ENCODE assay signal across 9 cellular contexts in genomic region chr5:90529939-90530677, GRCh38. TPM values are rescaled to one million over a fixed set of nuclear protein-coding genes. Genes with fewer than 3 reads are reported as not detected.
DNase-seq lines count a peak whose midpoint lies in the region; ATAC-seq, FAIRE-seq and TF ChIP-seq lines count a peak whose summit lies in the region.
"Had no signal": no experiment of that assay in that cellular context is flagged by ENCODE, and none has a peak within 500 bp of the region (broad histone marks: within the 10 kb centered on the region; RNA-seq: fewer than 3 reads in every experiment).

No MANE protein-coding gene starts in this region.

- H3K27ac ChIP-seq in H1 (ENCODE audit: low read depth, low read length): peak overlapping the region; percentile 72; the same call in 1 of the 2 replicates
- H3K27ac ChIP-seq in mesendoderm (ENCODE audit: low read depth, low read length): peak overlapping the region; percentile 51

- peak overlapping the region; percentile 45 for H4K91ac ChIP-seq in H1 (replicated peaks; ENCODE audit: insufficient read length, low read length)

- H3K4me2 ChIP-seq in H1 (ENCODE audit: insufficient read depth in 1 of 2, low read depth in 2 of 2, low read length in 2 of 2): peak overlapping the region; percentile 97 to 100
- H3K4me2 ChIP-seq in mesendoderm (ENCODE audit: low read length): peak overlapping the region; percentile 85

- H2BK15ac ChIP-seq in H1 (ENCODE audit: low read length) (0 out of 2 replicates have a peak overlapping the region, but pooled peaks have one; percentile 67), mesendoderm (replicated peaks; ENCODE audit: low read depth) (no peak overlapping the region)

- H4K5ac ChIP-seq in H1 (ENCODE audit: insufficient read length, low read depth, low read length) (peak overlapping the region; percentile 94), mesendoderm (ENCODE audit: low read length) (no peak overlapping the region)

- H2AK5ac ChIP-seq in H1 (ENCODE audit: low read depth, low read length) (no peak overlapping the region), mesendoderm (ENCODE audit: low read length) (no peak overlapping the region)

- H3K9ac ChIP-seq in H1 (replicated peaks in 1 of 4; ENCODE audit: extremely low read depth in 1 of 4, low read depth in 3 of 4, low read length in 3 of 4) (peak overlapping the region in 3 of 4 experiments; percentile 43 to 70 (median 64); a peak in 6 of 7 replicates), mesendoderm (ENCODE audit: low read length) (peak overlapping the region; percentile 97)

- ATAC-seq in GM18861 (IDR thresholded peaks at IDR 0.05; ENCODE audit: unreplicated experiment): peak; percentile 40
- peak; percentile 42 for ATAC-seq in HG03097 (IDR thresholded peaks at IDR 0.05; ENCODE audit: low FRiP score, unreplicated experiment)

- H2BK120ac ChIP-seq in H1 (replicated peaks; ENCODE audit: low read depth, low read length) (no peak overlapping the region), mesendoderm (ENCODE audit: low read depth, low read length) (no peak overlapping the region)

- peak; percentile 78 for DNase-seq in AG20443 (ENCODE audit: low spot score)
- peak; percentile 59 for DNase-seq in NCI-H2227 treated with DMSO at 0.1 percent for 48 hours (lab: John Stamatoyannopoulos, UW)
- DNase-seq in activated CD4-positive, alpha-beta T cell treated with anti-CD3 and anti-CD28 coated beads for 48 hours: peak; percentile 65
- no peak for DNase-seq in H1 (ENCODE audit: low read depth in 1 of 2, low spot score in 2 of 2)
- DNase-seq in mesendoderm: peak; percentile 89
- peak; percentile 23 to 24 for DNase-seq in stimulated activated CD8-positive, alpha-beta memory T cell treated with anti-CD3 and anti-CD28 coated beads, Interleukin-2, amount 100 ng/mL, for 1 hour (ENCODE audit: low read depth in 2 of 2)

- H3K18ac ChIP-seq in H1 (ENCODE audit: extremely low read depth, low read length) (peak overlapping the region; percentile 93), mesendoderm (ENCODE audit: low read length) (peak overlapping the region; percentile 29)

- H4K20me1 ChIP-seq in H1 (replicated peaks in 1 of 2; ENCODE audit: control insufficient read depth in 1 of 2, insufficient read depth in 2 of 2, low read length in 2 of 2): no peaks in the 10 kb centered on the region

- H3K23ac ChIP-seq in H1 (ENCODE audit: insufficient read length) (no peak overlapping the region), mesendoderm (ENCODE audit: low read length) (peak overlapping the region; percentile 92)

- no peak for TF ChIP-seq EP300 in H1 (IDR thresholded peaks at IDR 0.05; ENCODE audit: borderline replicate concordance in 1 of 2, low read depth in 2 of 2, low read length in 2 of 2)

- H3K9me3 ChIP-seq in H1 (ENCODE audit: insufficient read depth in 2 of 2, low read depth in 1 of 2, low read length in 1 of 2): no peaks in the 10 kb centered on the region

- H2BK5ac ChIP-seq in H1 (ENCODE audit: low read depth, low read length) (peak overlapping the region; percentile 89), mesendoderm (ENCODE audit: low read length) (peak overlapping the region; percentile 72)

- no peak; a peak in 1 of 3 replicates for TF ChIP-seq POLR2A in H1 (IDR thresholded peaks at IDR 0.05; ENCODE audit: control extremely low read depth in 1 of 2, low read depth in 2 of 2, low read length in 2 of 2)

- H3K79me2 ChIP-seq in H1 (ENCODE audit: control insufficient read depth in 1 of 2, insufficient read depth in 2 of 2, low read length in 2 of 2) (peaks cover 0 to 30% of the 10 kb centered on the region in 2 experiments; a peak in 2 of 4 replicates), mesendoderm (ENCODE audit: control insufficient read depth, insufficient read depth, low read length) (peaks cover 7% of the 10 kb centered on the region)

- H3K4ac ChIP-seq in H1 (replicated peaks; ENCODE audit: insufficient read length, low read depth, low read length): no peak overlapping the region
- H3K4ac ChIP-seq in mesendoderm (ENCODE audit: low read depth, low read length): peak overlapping the region; percentile 63

- CTCF ChIA-PET in H1 (lab: Charles Lee; ENCODE audit: partially characterized antibody): interaction anchor here (0.6 to 3.7 kb wide), 27 partner anchors 9 to 195 kb away, joined by 3 to 10 read pairs (median 5); partner anchors contain the start of gene CETN3

- H2AFZ ChIP-seq in H1 (ENCODE audit: low read length): peak overlapping the region; percentile 100

- peak overlapping the region; percentile 84; the same call in 1 of the 2 replicates for H4K8ac ChIP-seq in H1 (ENCODE audit: extremely low read depth, insufficient read depth, low read length)
- no peak overlapping the region for H4K8ac ChIP-seq in mesendoderm (ENCODE audit: low read depth, low read length)

- H3K79me1 ChIP-seq in H1 (ENCODE audit: low read depth, low read length) (peaks cover 4% of the 10 kb centered on the region), mesendoderm (ENCODE audit: low read length) (no peaks in the 10 kb centered on the region)

- FAIRE-seq in H1 (lab: Jason Lieb, UNC): peak; percentile 36
- FAIRE-seq: endometrium had no signal

- 9% methylated on average over 13 of the region's 13 CpGs; no CpG with 5 or more reads in 1 of the 2 experiments for WGBS in H1 (ENCODE audit: extremely low coverage in 1 of 2, insufficient coverage in 1 of 2, insufficient read length in 1 of 2, insufficient replicate concordance in 2 of 2, low coverage in 1 of 2, low lambda C conversion rate in 2 of 2, missing lambda C conversion rate in 1 of 2), 2 experiments
- WGBS in mesendoderm (ENCODE audit: extremely low coverage, insufficient coverage, low lambda C conversion rate): no CpG with 5 or more reads among the region's 13 CpGs

- peak overlapping the region; percentile 65 for H3K56ac ChIP-seq in H1 (replicated peaks; ENCODE audit: insufficient read length, low read depth, low read length)
- H3K56ac ChIP-seq in mesendoderm (ENCODE audit: low read length): peak overlapping the region; percentile 99

- H3K4me3 ChIP-seq in H1 (ENCODE audit: extremely low read depth in 1 of 4, insufficient read depth in 2 of 4, low read depth in 3 of 4, low read length in 4 of 4) (peak overlapping the region; percentile 56 to 96 (median 90)), mesendoderm (ENCODE audit: low read length) (peak overlapping the region; percentile 89)

- POLR2A ChIA-PET in H1 (lab: Charles Lee; ENCODE audit: partially characterized antibody): interaction anchor here (0.9 to 1.6 kb wide), 2 partner anchors 13 to 120 kb away, joined by 4 read pairs; partner anchors contain the start of gene CETN3

- H3K36me3 ChIP-seq in H1 (ENCODE audit: control insufficient read depth in 2 of 4, insufficient read depth in 4 of 4, low read length in 3 of 4): 0 out of 8 replicates have a peak, but pooled peaks cover 0 to 1% (median 0%) of the 10 kb centered on the region in 4 experiments
- H3K36me3 ChIP-seq in mesendoderm (ENCODE audit: control insufficient read depth, insufficient read depth, low read length): no peaks in the 10 kb centered on the region

- H3K4me1 ChIP-seq in H1 (replicated peaks in 1 of 4; ENCODE audit: control insufficient read depth in 3 of 4, insufficient read depth in 4 of 4, low read length in 3 of 4) (peaks cover 0 to 8% (median 0%) of the 10 kb centered on the region in 4 experiments; a peak in 3 of 7 replicates), mesendoderm (ENCODE audit: control insufficient read depth, low read depth, low read length) (no peaks in the 10 kb centered on the region)

- peaks cover 8% of the 10 kb centered on the region; the same call in 1 of the 2 replicates for H3K23me2 ChIP-seq in H1 (ENCODE audit: low read depth, low read length)

- H3K27me3 ChIP-seq in H1 (replicated peaks in 1 of 4; ENCODE audit: control insufficient read depth in 3 of 4, extremely low read depth in 1 of 4, insufficient read depth in 3 of 4, low read length in 3 of 4): no peaks in the 10 kb centered on the region
- H3K27me3 ChIP-seq in mesendoderm (ENCODE audit: insufficient read depth, low read length, poor library complexity): no peaks in the 10 kb centered on the region

- no peak overlapping the region for H2BK12ac ChIP-seq in H1 (ENCODE audit: low read depth, low read length)

- H2BK20ac ChIP-seq in H1 (ENCODE audit: low read length): no peak overlapping the region

- peak; percentile 81 to 86 for TF ChIP-seq RAD21 in H1 (IDR thresholded peaks at IDR 0.05 in 1 of 2, conservative IDR thresholded peaks at IDR 0.05 in 1 of 2; ENCODE audit: low read depth in 2 of 2, low read length in 2 of 2)

- peak; percentile 67 to 76 (median 70) for TF ChIP-seq CTCF in H1 (IDR thresholded peaks at IDR 0.05; ENCODE audit: control extremely low read depth in 1 of 3, insufficient read depth in 1 of 3, low read depth in 1 of 3, low read length in 3 of 3)

- H3K14ac ChIP-seq in H1 (ENCODE audit: insufficient read length): no peak overlapping the region

RNA-seq across cellular contexts. Expression of gene LYSMD3, which starts 0.7 kb away (rescaled TPM):
- total RNA-seq in H1 (2021; fragmentation: NEBNext Ultra II Directional; extraction: Animal tissue kit (Norgen Biotek cat#: 25700)): 14.9 TPM in 2 replicates
- polyA plus RNA-seq in H1 (2011; rRNA removed): 2.1 and 3.7 TPM in 2 replicates
- 4.7 TPM for polyA plus RNA-seq in H1 (2011; cell fraction: cytosol; rRNA removed)
- polyA plus RNA-seq in H1 (2011; cell fraction: nucleus; rRNA removed): 0.91 TPM
- polyA plus RNA-seq in H1 (2012, experiment 1 of 2): 5.9 to 9.7 TPM (median 7.0 TPM) in 4 replicates
- 0.52 TPM for polyA plus RNA-seq in H1 (2012, experiment 2 of 2)
- polyA plus RNA-seq in H1 (2013, experiment 1 of 2): 8.4 TPM
- 8.6 TPM for polyA plus RNA-seq in H1 (2013, experiment 2 of 2)
- polyA minus RNA-seq in H1 (2011; rRNA and poly(A)+ RNA removed): 5.9 and 7.5 TPM in 2 replicates
- polyA minus RNA-seq in H1 (2011; cell fraction: cytosol; rRNA and poly(A)+ RNA removed): 4.7 TPM
- polyA minus RNA-seq in H1 (2011; cell fraction: nucleus; rRNA and poly(A)+ RNA removed): 9.4 TPM
- polyA plus RNA-seq in mesendoderm (2013, experiment 1 of 2): 9.7 TPM
- polyA plus RNA-seq in mesendoderm (2013, experiment 2 of 2): 9.6 TPM

RNA-seq across cellular contexts. Expression of gene ADGRV1, which starts 28.5 kb away (rescaled TPM):
- total RNA-seq in H1 (2021; fragmentation: NEBNext Ultra II Directional; extraction: Animal tissue kit (Norgen Biotek cat#: 25700)): 62.2 and 62.3 TPM in 2 replicates
- 40.6 and 53.1 TPM in 2 replicates for polyA plus RNA-seq in H1 (2011; rRNA removed)
- 46.6 TPM for polyA plus RNA-seq in H1 (2011; cell fraction: cytosol; rRNA removed)
- polyA plus RNA-seq in H1 (2011; cell fraction: nucleus; rRNA removed): 64.4 TPM
- 28.8 to 39.8 TPM (median 33.5 TPM) in 4 replicates for polyA plus RNA-seq in H1 (2012, experiment 1 of 2)
- 6.7 TPM for polyA plus RNA-seq in H1 (2012, experiment 2 of 2)
- polyA plus RNA-seq in H1 (2013, experiment 1 of 2): 28.5 TPM
- 24.9 TPM for polyA plus RNA-seq in H1 (2013, experiment 2 of 2)
- 289 and 337 TPM in 2 replicates for polyA minus RNA-seq in H1 (2011; rRNA and poly(A)+ RNA removed)
- polyA minus RNA-seq in H1 (2011; cell fraction: cytosol; rRNA and poly(A)+ RNA removed): 73.0 TPM
- 934 TPM for polyA minus RNA-seq in H1 (2011; cell fraction: nucleus; rRNA and poly(A)+ RNA removed)
- 10.4 TPM for polyA plus RNA-seq in mesendoderm (2013, experiment 1 of 2)
- 9.9 TPM for polyA plus RNA-seq in mesendoderm (2013, experiment 2 of 2)

RNA-seq across cellular contexts. Expression of gene POLR3G, which starts 55.4 kb away (rescaled TPM):
- total RNA-seq in H1 (2021; fragmentation: NEBNext Ultra II Directional; extraction: Animal tissue kit (Norgen Biotek cat#: 25700)): 163 and 179 TPM in 2 replicates
- 119 and 149 TPM in 2 replicates for polyA plus RNA-seq in H1 (2011; rRNA removed)
- 127 TPM for polyA plus RNA-seq in H1 (2011; cell fraction: cytosol; rRNA removed)
- polyA plus RNA-seq in H1 (2011; cell fraction: nucleus; rRNA removed): 54.1 TPM
- 95.3 to 145 TPM (median 125 TPM) in 4 replicates for polyA plus RNA-seq in H1 (2012, experiment 1 of 2)
- polyA plus RNA-seq in H1 (2012, experiment 2 of 2): 13.6 TPM
- polyA plus RNA-seq in H1 (2013, experiment 1 of 2): 227 TPM
- polyA plus RNA-seq in H1 (2013, experiment 2 of 2): 228 TPM
- 62.6 and 70.0 TPM in 2 replicates for polyA minus RNA-seq in H1 (2011; rRNA and poly(A)+ RNA removed)
- 76.5 TPM for polyA minus RNA-seq in H1 (2011; cell fraction: cytosol; rRNA and poly(A)+ RNA removed)
- 89.6 TPM for polyA minus RNA-seq in H1 (2011; cell fraction: nucleus; rRNA and poly(A)+ RNA removed)
- polyA plus RNA-seq in mesendoderm (2013, experiment 1 of 2): 113 TPM
- polyA plus RNA-seq in mesendoderm (2013, experiment 2 of 2): 122 TPM

RNA-seq across cellular contexts. Expression of gene MBLAC2, which starts 55.5 kb away (rescaled TPM):
- 5.7 and 6.7 TPM in 2 replicates for total RNA-seq in H1 (2021; fragmentation: NEBNext Ultra II Directional; extraction: Animal tissue kit (Norgen Biotek cat#: 25700))
- 2.8 and 4.8 TPM in 2 replicates for polyA plus RNA-seq in H1 (2011; rRNA removed)
- 3.6 TPM for polyA plus RNA-seq in H1 (2011; cell fraction: cytosol; rRNA removed)
- polyA plus RNA-seq in H1 (2011; cell fraction: nucleus; rRNA removed): 4.7 TPM
- polyA plus RNA-seq in H1 (2012, experiment 1 of 2): 2.3 to 3.0 TPM (median 2.7 TPM) in 4 replicates
- polyA plus RNA-seq in H1 (2012, experiment 2 of 2): 0.96 TPM
- 4.9 TPM for polyA plus RNA-seq in H1 (2013, experiment 1 of 2)
- polyA plus RNA-seq in H1 (2013, experiment 2 of 2): 4.3 TPM
- polyA minus RNA-seq in H1 (2011; rRNA and poly(A)+ RNA removed): 5.7 and 5.9 TPM in 2 replicates
- 6.0 TPM for polyA minus RNA-seq in H1 (2011; cell fraction: cytosol; rRNA and poly(A)+ RNA removed)
- polyA minus RNA-seq in H1 (2011; cell fraction: nucleus; rRNA and poly(A)+ RNA removed): 22.8 TPM
- polyA plus RNA-seq in mesendoderm (2013, experiment 1 of 2): 3.5 TPM
- 3.6 TPM for polyA plus RNA-seq in mesendoderm (2013, experiment 2 of 2)

Comparison
In these comparisons a context has a peak if more than half of its experiments do, and no peak if none do; other contexts are left out.
1. DNase-seq: peak in AG20443 (single experiment), NCI-H2227 treated with DMSO at 0.1 percent for 48 hours (single experiment), activated CD4-positive, alpha-beta T cell treated with anti-CD3 and anti-CD28 coated beads for 48 hours (single experiment), mesendoderm (single experiment) and stimulated activated CD8-positive, alpha-beta memory T cell treated with anti-CD3 and anti-CD28 coated beads, Interleukin-2, amount 100 ng/mL, for 1 hour (2 of 2); none in H1 (0 of 2).